In the genomic region with DNA sequence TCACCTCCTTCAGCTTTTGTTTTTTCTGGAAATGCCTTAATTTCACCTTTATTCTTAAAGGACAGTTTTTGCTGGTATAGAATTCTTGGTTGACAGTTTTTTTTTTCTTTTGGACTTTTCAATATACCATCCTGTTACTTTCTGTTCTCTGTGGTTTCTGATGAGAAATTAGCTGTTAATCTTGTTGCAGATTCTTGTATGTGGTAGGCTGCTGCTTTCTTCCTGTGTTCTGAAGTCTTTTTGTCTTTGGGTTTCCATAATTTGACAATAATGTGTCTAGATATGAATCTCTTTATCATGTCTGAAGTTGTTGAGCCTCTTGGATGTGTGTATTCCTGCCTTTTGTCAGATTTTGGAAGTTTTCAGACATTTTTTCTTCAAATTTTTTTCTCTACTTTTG, we compare ENCODE assay signal across 35 cellular contexts. TPM values are rescaled to one million over a fixed set of nuclear protein-coding genes. Genes with fewer than 3 reads are reported as not detected.
"Had no signal": no experiment of that assay in that cellular context is flagged by ENCODE, and none has a peak within 500 bp of the region (broad histone marks: within the 10 kb centered on the region; RNA-seq: fewer than 3 reads in every experiment).

No MANE protein-coding gene starts in this region.

- H3K27me3 Mint-ChIP-seq: activated CD4-positive, alpha-beta memory T cell treated with anti-CD3 and anti-CD28 coated beads, Interleukin-2, amount 10 ng/mL, durations not matched to agents 7 days and 5 days; activated CD4-positive, alpha-beta T cell treated with anti-CD3 and anti-CD28 coated beads, Interleukin-2, amount 10 ng/mL, durations not matched to agents 7 days and 5 days; activated naive CD8-positive, alpha-beta T cell treated with anti-CD3 and anti-CD28 coated beads for 36 hours; activated naive CD8-positive, alpha-beta T cell treated with anti-CD3 and anti-CD28 coated beads, Interleukin-2, amount 50 U/mL, for 24 hours; activated T-cell treated with anti-CD3 and anti-CD28 coated beads, Interleukin-2, amount 50 U/mL, for 24 hours; central memory CD8-positive, alpha-beta T cell; dendritic cell treated with granulocyte-macrophage colony-stimulating factor and Interleukin-4, amounts not matched to agents 40 ng/mL and 50 ng/mL, for 4 days; T-helper 17 cell had no signal

- H3K4me3 ChIP-seq: dorsolateral prefrontal cortex, esophagus muscularis mucosa, heart left ventricle had no signal

- H3K27me3 ChIP-seq: brain microvascular endothelial cell, dorsolateral prefrontal cortex, esophagus muscularis mucosa, foreskin keratinocyte, gastrocnemius medialis, heart left ventricle had no signal

- H3K27ac Mint-ChIP-seq: activated CD4-positive, alpha-beta memory T cell treated with anti-CD3 and anti-CD28 coated beads, Interleukin-2, amount 10 ng/mL, durations not matched to agents 7 days and 5 days; activated CD4-positive, alpha-beta T cell treated with anti-CD3 and anti-CD28 coated beads, Interleukin-2, amount 10 ng/mL, durations not matched to agents 7 days and 5 days; activated naive CD8-positive, alpha-beta T cell treated with anti-CD3 and anti-CD28 coated beads for 36 hours; activated naive CD8-positive, alpha-beta T cell treated with anti-CD3 and anti-CD28 coated beads, Interleukin-2, amount 50 U/mL, for 24 hours; activated T-cell treated with anti-CD3 and anti-CD28 coated beads, Interleukin-2, amount 50 U/mL, for 24 hours; activated T-cell treated with anti-CD3 and anti-CD28 coated beads, Interleukin-2, amount 50 U/mL, for 72 hours; dendritic cell treated with granulocyte-macrophage colony-stimulating factor and Interleukin-4, amounts not matched to agents 40 ng/mL and 50 ng/mL, for 4 days; endodermal cell; T-helper 17 cell; T-helper 2 cell treated with Interferon-gamma antibody and Interleukin-4, amounts not matched to agents 5 μg/mL and 100 μg/mL, for 36 hours; WTC11 had no signal

- DNase-seq: activated CD4-positive, alpha-beta memory T cell treated with anti-CD3 and anti-CD28 coated beads, Interleukin-2, amount 10 ng/mL, durations not matched to agents 7 days and 5 days; activated CD4-positive, alpha-beta T cell treated with anti-CD3 and anti-CD28 coated beads for 1 hour; activated CD4-positive, alpha-beta T cell treated with anti-CD3 and anti-CD28 coated beads for 4 hours; activated CD4-positive, alpha-beta T cell treated with anti-CD3 and anti-CD28 coated beads, Interleukin-2, amount 10 ng/mL, durations not matched to agents 7 days and 5 days; activated CD4-positive, alpha-beta T cell treated with anti-CD3 and anti-CD28 coated beads, Interleukin-2, amount 50 U/mL, for 4 hours; activated CD8-positive, alpha-beta memory T cell treated with anti-CD3 and anti-CD28 coated beads, Interleukin-2, amount 50 U/mL, for 48 hours; activated gamma-delta T cell; activated naive CD4-positive, alpha-beta T cell; activated naive CD4-positive, alpha-beta T cell treated with anti-CD3 and anti-CD28 coated beads, Interleukin-2, amount 50 U/mL, for 16 hours; activated naive CD8-positive, alpha-beta T cell treated with anti-CD3 and anti-CD28 coated beads for 36 hours; activated naive CD8-positive, alpha-beta T cell treated with anti-CD3 and anti-CD28 coated beads, Interleukin-2, amount 50 U/mL, for 24 hours; activated T-cell treated with anti-CD3 and anti-CD28 coated beads for 4 hours; activated T-cell treated with anti-CD3 and anti-CD28 coated beads, Interleukin-2, amount 50 U/mL, for 24 hours; activated T-cell treated with anti-CD3 and anti-CD28 coated beads, Interleukin-2, amount 50 U/mL, for 72 hours; amniotic stem cell; anterior cingulate cortex; brain microvascular endothelial cell; dorsolateral prefrontal cortex; effector memory CD4-positive, alpha-beta T cell; endodermal cell; foreskin keratinocyte; gastrocnemius medialis; glutamatergic neuron; heart left ventricle; T-helper 1 cell; T-helper 17 cell; T1000 had no signal

- H3K27ac ChIP-seq: brain microvascular endothelial cell, coronary artery, dorsolateral prefrontal cortex, esophagus muscularis mucosa, foreskin keratinocyte, gastrocnemius medialis, heart left ventricle, VCaP had no signal

- H3K4me1 ChIP-seq: esophagus muscularis mucosa, foreskin keratinocyte, gastrocnemius medialis, heart left ventricle had no signal

- ATAC-seq: activated naive CD8-positive, alpha-beta T cell treated with anti-CD3 and anti-CD28 coated beads, Interleukin-2, amount 50 U/mL, for 24 hours; activated T-cell treated with anti-CD3 and anti-CD28 coated beads, Interleukin-2, amount 50 U/mL, for 72 hours; foreskin keratinocyte; gastrocnemius medialis; heart left ventricle; T-helper 17 cell; WTC11 had no signal

- H3K4me3 Mint-ChIP-seq: activated CD4-positive, alpha-beta memory T cell treated with anti-CD3 and anti-CD28 coated beads, Interleukin-2, amount 10 ng/mL, durations not matched to agents 7 days and 5 days; activated CD4-positive, alpha-beta T cell treated with anti-CD3 and anti-CD28 coated beads, Interleukin-2, amount 10 ng/mL, durations not matched to agents 7 days and 5 days; activated naive CD8-positive, alpha-beta T cell treated with anti-CD3 and anti-CD28 coated beads for 36 hours; activated naive CD8-positive, alpha-beta T cell treated with anti-CD3 and anti-CD28 coated beads, Interleukin-2, amount 50 U/mL, for 24 hours; activated T-cell treated with anti-CD3 and anti-CD28 coated beads, Interleukin-2, amount 50 U/mL, for 24 hours; activated T-cell treated with anti-CD3 and anti-CD28 coated beads, Interleukin-2, amount 50 U/mL, for 72 hours; central memory CD8-positive, alpha-beta T cell; dendritic cell treated with granulocyte-macrophage colony-stimulating factor and Interleukin-4, amounts not matched to agents 40 ng/mL and 50 ng/mL, for 4 days; endodermal cell; T-helper 17 cell; T-helper 2 cell treated with Interferon-gamma antibody and Interleukin-4, amounts not matched to agents 5 μg/mL and 100 μg/mL, for 36 hours; WTC11 had no signal

- H3K4me1 Mint-ChIP-seq: activated CD4-positive, alpha-beta memory T cell treated with anti-CD3 and anti-CD28 coated beads, Interleukin-2, amount 10 ng/mL, durations not matched to agents 7 days and 5 days; activated CD4-positive, alpha-beta T cell treated with anti-CD3 and anti-CD28 coated beads, Interleukin-2, amount 10 ng/mL, durations not matched to agents 7 days and 5 days; activated naive CD8-positive, alpha-beta T cell treated with anti-CD3 and anti-CD28 coated beads for 36 hours; activated naive CD8-positive, alpha-beta T cell treated with anti-CD3 and anti-CD28 coated beads, Interleukin-2, amount 50 U/mL, for 24 hours; central memory CD8-positive, alpha-beta T cell; endodermal cell; T-helper 17 cell; WTC11 had no signal

RNA-seq across cellular contexts. Expression of gene LYPD5, which starts 36.9 kb away (rescaled TPM):
- total RNA-seq: astrocyte had no signal

RNA-seq across cellular contexts. Expression of gene KCNN4, which starts 58.4 kb away (rescaled TPM):
- total RNA-seq: endodermal cell had no signal
